Comparison of ENCODE assay signal across 1 cellular context in genomic region chr22:28931844-28932561, GRCh38.
A peak's percentile ranks its signal among the peaks of the same experiment; 100 is the strongest.
TF ChIP-seq lines count a peak whose summit lies in the region.

No MANE protein-coding gene starts in this region.

TF ChIP-seq in HepG2, 621 proteins besides CTCF, POLR2A, EP300 and RAD21 (continued from another document and continues in another):
- TF ChIP-seq HNF1B (CRISPR knock-in tag; IDR thresholded peaks at IDR 0.05) (no peak), KAT7 (CRISPR knock-in tag; IDR thresholded peaks at IDR 0.05; ENCODE audit: borderline replicate concordance) (no peak), ATRX (CRISPR knock-in tag; IDR thresholded peaks at IDR 0.05; ENCODE audit: borderline replicate concordance) (no peak), FLYWCH1 (CRISPR knock-in tag; IDR thresholded peaks at IDR 0.05) (no peak), MAFG (CRISPR knock-in tag; IDR thresholded peaks at IDR 0.05) (no peak), ARID2 (CRISPR knock-in tag; IDR thresholded peaks at IDR 0.05; ENCODE audit: borderline replicate concordance) (no peak), FOSL1 (CRISPR knock-in tag; IDR thresholded peaks at IDR 0.05; ENCODE audit: borderline replicate concordance) (no peak), CHD2 (IDR thresholded peaks at IDR 0.05; ENCODE audit: low read depth, low read length) (no peak), MED1 (CRISPR knock-in tag; IDR thresholded peaks at IDR 0.05) (peak; percentile 42; the same call in 1 of the 2 replicates), DNMT3B (CRISPR knock-in tag; conservative IDR thresholded peaks at IDR 0.05) (no peak), PHF8 (CRISPR knock-in tag; IDR thresholded peaks at IDR 0.05) (no peak), IKZF1 (IDR thresholded peaks at IDR 0.05) (no peak), ZSCAN20 (CRISPR knock-in tag; IDR thresholded peaks at IDR 0.05; ENCODE audit: borderline replicate concordance) (no peak), CREB3 (CRISPR knock-in tag; IDR thresholded peaks at IDR 0.05) (no peak), KLF13 (CRISPR knock-in tag; IDR thresholded peaks at IDR 0.05) (no peak), ZNF496 (CRISPR knock-in tag; IDR thresholded peaks at IDR 0.05; ENCODE audit: insufficient replicate concordance) (no peak), THYN1 (CRISPR knock-in tag; IDR thresholded peaks at IDR 0.05; ENCODE audit: borderline replicate concordance, low read depth) (no peak), PLSCR1 (CRISPR knock-in tag; IDR thresholded peaks at IDR 0.05; ENCODE audit: borderline replicate concordance) (no peak), TBP (CRISPR knock-in tag; IDR thresholded peaks at IDR 0.05) (no peak), ZNF331 (CRISPR knock-in tag; IDR thresholded peaks at IDR 0.05) (no peak; the same call in 1 of the 2 replicates), ARNT2 (CRISPR knock-in tag; IDR thresholded peaks at IDR 0.05; ENCODE audit: low read depth) (no peak), FIP1L1 (IDR thresholded peaks at IDR 0.05; ENCODE audit: borderline replicate concordance, insufficient read depth, low read depth, low read length) (no peak), FOXA3 (CRISPR knock-in tag; IDR thresholded peaks at IDR 0.05) (peak; percentile 38), ZNF512B (CRISPR knock-in tag; IDR thresholded peaks at IDR 0.05; ENCODE audit: borderline replicate concordance) (no peak), ZNF891 (CRISPR knock-in tag; IDR thresholded peaks at IDR 0.05) (no peak), ZNF431 (CRISPR knock-in tag; IDR thresholded peaks at IDR 0.05; ENCODE audit: borderline replicate concordance, low read depth) (no peak), ZNF275 (CRISPR knock-in tag; IDR thresholded peaks at IDR 0.05; ENCODE audit: borderline replicate concordance) (no peak), ZNF567 (CRISPR knock-in tag; IDR thresholded peaks at IDR 0.05; ENCODE audit: borderline replicate concordance) (no peak), ZBTB46 (CRISPR knock-in tag; IDR thresholded peaks at IDR 0.05; ENCODE audit: borderline replicate concordance) (no peak), CREBL2 (CRISPR knock-in tag; IDR thresholded peaks at IDR 0.05; ENCODE audit: borderline replicate concordance) (no peak), CCAR2 (optimal IDR thresholded peaks at IDR 0.05; ENCODE audit: low read depth, low read length) (no peak), MAF1 (CRISPR knock-in tag; IDR thresholded peaks at IDR 0.05; ENCODE audit: borderline replicate concordance) (no peak), ZFP90 (CRISPR knock-in tag; IDR thresholded peaks at IDR 0.05; ENCODE audit: borderline replicate concordance) (no peak), ZNF142 (CRISPR knock-in tag; IDR thresholded peaks at IDR 0.05) (no peak), CEBPG (CRISPR knock-in tag; IDR thresholded peaks at IDR 0.05) (peak; percentile 49), E2F1 (CRISPR knock-in tag; IDR thresholded peaks at IDR 0.05) (no peak), NCOA1 (CRISPR knock-in tag; IDR thresholded peaks at IDR 0.05) (no peak), SPEN (CRISPR knock-in tag; IDR thresholded peaks at IDR 0.05; ENCODE audit: low read depth) (no peak), ZNF737 (CRISPR knock-in tag; IDR thresholded peaks at IDR 0.05; ENCODE audit: borderline replicate concordance) (no peak), BCL6 (CRISPR knock-in tag; IDR thresholded peaks at IDR 0.05) (no peak), SP140L (CRISPR knock-in tag; IDR thresholded peaks at IDR 0.05; ENCODE audit: borderline replicate concordance) (0 out of 2 replicates have a peak, but pooled peaks have one; percentile 39), ZNF878 (CRISPR knock-in tag; IDR thresholded peaks at IDR 0.05) (no peak), MEF2D (CRISPR knock-in tag; IDR thresholded peaks at IDR 0.05) (no peak), THAP8 (CRISPR knock-in tag; IDR thresholded peaks at IDR 0.05; ENCODE audit: borderline replicate concordance) (no peak), RBAK (CRISPR knock-in tag; IDR thresholded peaks at IDR 0.05) (no peak), PRMT3 (CRISPR knock-in tag; IDR thresholded peaks at IDR 0.05; ENCODE audit: borderline replicate concordance, low read depth) (no peak), ZNF546 (CRISPR knock-in tag; conservative IDR thresholded peaks at IDR 0.05) (no peak), WIZ (CRISPR knock-in tag; IDR thresholded peaks at IDR 0.05) (no peak), SUZ12 (IDR thresholded peaks at IDR 0.05; ENCODE audit: low read depth, low read length) (no peak)
